In the genomic region with DNA sequence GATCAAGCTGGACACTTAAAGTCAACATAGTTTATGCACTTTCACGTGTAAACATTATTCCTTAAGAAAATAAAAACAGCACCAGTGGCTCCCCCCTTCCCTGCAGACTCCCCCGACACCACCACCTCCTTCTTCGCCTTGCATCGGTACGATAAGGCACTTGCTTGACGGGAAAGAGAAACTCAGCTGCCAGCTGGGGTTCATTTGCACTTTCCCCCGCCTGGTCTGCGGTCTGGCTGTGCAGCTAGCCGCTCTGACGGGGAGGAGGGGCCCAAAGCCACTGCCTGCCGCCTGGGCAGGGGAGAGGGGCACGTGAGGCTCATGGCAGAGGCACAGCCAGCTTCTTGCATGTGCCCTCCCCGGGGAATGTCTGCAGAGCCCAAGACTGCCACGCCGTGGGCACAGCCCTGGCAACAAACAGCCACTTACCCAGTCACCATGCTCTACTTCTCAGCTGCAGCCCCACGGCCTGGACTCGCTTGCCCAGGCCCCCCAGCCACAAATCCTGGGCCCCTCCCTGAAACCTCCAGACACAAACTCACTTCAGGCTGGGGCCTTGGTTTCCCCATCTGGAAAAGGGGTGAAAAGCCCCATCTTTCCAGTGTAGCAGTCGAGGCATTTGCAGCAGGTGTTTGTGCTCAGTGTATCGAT, we compare ENCODE assay signal across 8 cellular contexts. TPM values are rescaled to one million over a fixed set of nuclear protein-coding genes. Genes with fewer than 3 reads are reported as not detected.
DNase-seq lines count a peak whose midpoint lies in the region; ATAC-seq and TF ChIP-seq lines count a peak whose summit lies in the region.

No MANE protein-coding gene starts in this region.

- H3K27me3 ChIP-seq in HL-60 (ENCODE audit: insufficient read depth, poor library complexity, severe bottlenecking) (no peaks in the 10 kb centered on the region), SJCRH30 (no peaks in the 10 kb centered on the region)

- H3K27ac ChIP-seq in HL-60 (replicated peaks) = peak overlapping the region; percentile 79
- H3K27ac ChIP-seq in SJCRH30 = no peak overlapping the region

- no peak for TF ChIP-seq CTCF in HL-60 (IDR thresholded peaks at IDR 0.05; ENCODE audit: insufficient read depth, low read length)
- TF ChIP-seq CTCF in retinal pigment epithelial cell (conservative IDR thresholded peaks at IDR 0.05; ENCODE audit: low read depth, low read length) = peak; percentile 29

- H3K36me3 ChIP-seq in SJCRH30 = no peaks in the 10 kb centered on the region

- intact Hi-C loops in Right ventricle myocardium superior (cut with DNase I) = no loop called here

- peak; percentile 58 for ATAC-seq in GM19468 (IDR thresholded peaks at IDR 0.05; ENCODE audit: extremely low read depth, unreplicated experiment)
- ATAC-seq in Right ventricle myocardium superior (ENCODE audit: poor library complexity) = peak; percentile 97

- H3K4me1 ChIP-seq in SJCRH30 = peaks cover 6% of the 10 kb centered on the region; the same call in 1 of the 2 replicates

- no peak overlapping the region for H3K4me3 ChIP-seq in HL-60 (replicated peaks; ENCODE audit: insufficient read depth, low read length)
- no peak overlapping the region for H3K4me3 ChIP-seq in SJCRH30
- H3K4me3 ChIP-seq in retinal pigment epithelial cell (ENCODE audit: low read length) = no peak overlapping the region

- no peaks in the 10 kb centered on the region for H3K9me3 ChIP-seq in SJCRH30 (replicated peaks)

- DNase-seq in DMS 273 (lab: John Stamatoyannopoulos, UW; ENCODE audit: unreplicated experiment) (peak; percentile 89), HL-60 (ENCODE audit: low read depth in 1 of 2, low spot score in 1 of 2) (peak in 1 of 2 experiments; percentile 96), SJCRH30 (peak; percentile 59 to 62), Right ventricle myocardium superior (peak; percentile 87), retinal pigment epithelial cell (ENCODE audit: low read depth) (peak; percentile 63), DMS114 treated with DMSO at 0.1 percent for 48 hours (lab: John Stamatoyannopoulos, UW; ENCODE audit: unreplicated experiment) (no peak)
- peak; percentile 66 for DNase-seq in activated naive CD4-positive, alpha-beta T cell treated with Interleukin-2 at 50 U/mL for 16 hours

RNA-seq across cellular contexts. Expression of gene PRM1, which starts 16.5 kb away (rescaled TPM):
- total RNA-seq in SJCRH30 (2014; rRNA removed; shearing (Covaris generic)) = not detected in 2 replicates
- not detected for total RNA-seq in Right ventricle myocardium superior

RNA-seq across cellular contexts. Expression of gene PRM2, which starts 21.3 kb away (rescaled TPM):
- total RNA-seq in SJCRH30 (2014; rRNA removed; shearing (Covaris generic)) = not detected in 2 replicates
- total RNA-seq in Right ventricle myocardium superior = not detected

RNA-seq across cellular contexts. Expression of gene PRM3, which starts 24.2 kb away (rescaled TPM):
- not detected in 2 replicates for total RNA-seq in SJCRH30 (2014; rRNA removed; shearing (Covaris generic))
- total RNA-seq in Right ventricle myocardium superior = not detected

RNA-seq across cellular contexts. Expression of gene TNP2, which starts 28.5 kb away (rescaled TPM):
- total RNA-seq in SJCRH30 (2014; rRNA removed; shearing (Covaris generic)) = not detected in 2 replicates
- not detected for total RNA-seq in Right ventricle myocardium superior

RNA-seq across cellular contexts. Expression of gene SOCS1, which starts 41.6 kb away (rescaled TPM):
- total RNA-seq in SJCRH30 (2014; rRNA removed; shearing (Covaris generic)) = 1.4 and 1.8 TPM in 2 replicates
- 3.7 TPM for total RNA-seq in Right ventricle myocardium superior
